19 cellular contexts compared by ENCODE assay signal in the genomic region with DNA sequence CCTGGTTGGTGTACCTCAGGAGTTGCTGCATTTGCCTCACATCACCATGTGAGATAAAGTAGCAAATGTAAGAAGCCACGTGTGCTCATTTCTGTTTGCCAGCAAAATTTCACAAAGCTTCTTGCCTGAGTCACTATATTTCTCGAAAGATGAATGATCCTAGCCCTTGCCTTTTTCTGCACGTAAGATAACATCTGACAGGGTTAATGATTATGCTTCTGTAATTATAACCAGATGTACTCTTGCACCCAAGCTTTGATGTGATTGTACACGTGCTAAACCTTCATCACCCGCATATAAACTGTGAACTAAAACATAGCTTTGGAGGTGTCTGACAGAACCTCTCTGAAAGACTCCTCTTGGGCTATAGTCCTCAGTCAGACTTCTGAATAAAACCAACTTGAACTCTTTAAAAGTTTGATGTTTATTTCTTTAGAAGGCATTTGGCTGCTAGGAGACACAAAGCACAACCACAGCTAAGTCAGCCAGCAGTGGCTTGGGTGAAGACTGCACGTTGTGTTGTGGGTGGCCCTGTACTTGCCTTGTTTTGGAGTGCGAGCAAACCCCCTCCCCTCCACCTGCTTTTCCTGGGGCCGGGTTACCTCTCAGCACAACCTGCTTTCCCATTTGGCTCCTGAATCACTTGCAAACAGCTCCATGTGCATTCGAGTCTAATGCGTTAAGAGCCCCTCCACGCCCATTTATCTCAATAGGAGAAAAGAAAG. TPM values are rescaled to one million over a fixed set of nuclear protein-coding genes. Genes with fewer than 3 reads are reported as not detected.
DNase-seq lines count a peak whose midpoint lies in the region; ATAC-seq, FAIRE-seq and TF ChIP-seq lines count a peak whose summit lies in the region.
"Had no signal": no experiment of that assay in that cellular context is flagged by ENCODE, and none has a peak within 500 bp of the region (broad histone marks: within the 10 kb centered on the region; RNA-seq: fewer than 3 reads in every experiment).

No MANE protein-coding gene starts in this region.

- peaks cover 36% of the 10 kb centered on the region for H3K27me3 Mint-ChIP-seq in astrocyte (ENCODE audit: low read depth, unreplicated experiment)

- H3K4me1 ChIP-seq in astrocyte (ENCODE audit: insufficient read depth, low read length) (no peaks in the 10 kb centered on the region), mucosa of descending colon (ENCODE audit: low read depth) (no peaks in the 10 kb centered on the region), Karpas-422 (ENCODE audit: low read length) (no peaks in the 10 kb centered on the region)
- H3K4me1 ChIP-seq: BE2C had no signal

- no peak overlapping the region for H2AFZ ChIP-seq in astrocyte (ENCODE audit: low read depth, low read length)
- H2AFZ ChIP-seq in Karpas-422 (ENCODE audit: low read length): no peak overlapping the region
- H2AFZ ChIP-seq: PC-9 had no signal

- no peaks in the 10 kb centered on the region for H3K9me2 ChIP-seq in Karpas-422 (replicated peaks; ENCODE audit: insufficient read depth, low read length)

- ATAC-seq in mucosa of descending colon (no peak), HG03565 (IDR thresholded peaks at IDR 0.05; ENCODE audit: unreplicated experiment) (no peak)
- ATAC-seq: HCT116, K562, Right ventricle myocardium inferior had no signal

- no peak overlapping the region for H3K9ac ChIP-seq in astrocyte (ENCODE audit: low read length)
- no peak overlapping the region for H3K9ac ChIP-seq in Karpas-422 (ENCODE audit: low read length)

- no peaks in the 10 kb centered on the region for H3K27me3 ChIP-seq in H7 (ENCODE audit: control insufficient read depth, insufficient read depth, low read length)
- peaks cover 3% of the 10 kb centered on the region for H3K27me3 ChIP-seq in astrocyte (ENCODE audit: insufficient read depth, low read length)
- no peaks in the 10 kb centered on the region for H3K27me3 ChIP-seq in Karpas-422 (ENCODE audit: low read length)

- no peaks in the 10 kb centered on the region for H3K4me1 Mint-ChIP-seq in astrocyte (ENCODE audit: low read depth, unreplicated experiment)

- TF ChIP-seq CTCF in astrocyte (IDR thresholded peaks at IDR 0.05; ENCODE audit: insufficient read depth, low read depth, low read length): no peak
- TF ChIP-seq CTCF in mucosa of descending colon (IDR thresholded peaks at IDR 0.05): no peak

- peaks cover 2% of the 10 kb centered on the region for H3K9me3 Mint-ChIP-seq in astrocyte (ENCODE audit: unreplicated experiment)
- H3K9me3 Mint-ChIP-seq: CD4-positive, alpha-beta memory T cell had no signal

- H3K79me2 ChIP-seq in astrocyte (ENCODE audit: insufficient read depth, low read length): no peaks in the 10 kb centered on the region
- H3K79me2 ChIP-seq in Karpas-422 (ENCODE audit: low read length): no peaks in the 10 kb centered on the region

- no peak for FAIRE-seq in astrocyte (lab: Jason Lieb, UNC)
- FAIRE-seq: K562 had no signal

- DNase-seq in EH (ENCODE audit: low read depth) (peak; percentile 11), H7 (peak; percentile 37), astrocyte (ENCODE audit: low read depth) (peak; percentile 19), iris pigment epithelial cell (ENCODE audit: low read depth) (peak; percentile 10), mucosa of descending colon (no peak), Karpas-422 (no peak)
- DNase-seq: BE2C, DMS79, MV-4-11, NCI-H187 treated with DMSO at 0.1 percent for 48 hours, NCI-H510A, NCI-H774, PC-9 had no signal

- H3K4me3 Mint-ChIP-seq in astrocyte (ENCODE audit: unreplicated experiment): no peak overlapping the region
- H3K4me3 Mint-ChIP-seq: CD4-positive, alpha-beta memory T cell had no signal

- H3K36me3 ChIP-seq in H7 (replicated peaks; ENCODE audit: control insufficient read depth, insufficient read depth, low read length) (no peaks in the 10 kb centered on the region; the same call in 1 of the 2 replicates), astrocyte (ENCODE audit: insufficient read depth, low read length) (no peaks in the 10 kb centered on the region), mucosa of descending colon (ENCODE audit: low read depth) (no peaks in the 10 kb centered on the region), Karpas-422 (ENCODE audit: insufficient read depth, low read length) (no peaks in the 10 kb centered on the region)
- H3K36me3 ChIP-seq: BE2C had no signal

- H3K36me3 Mint-ChIP-seq in astrocyte (ENCODE audit: low read depth, unreplicated experiment): no peaks in the 10 kb centered on the region
- H3K36me3 Mint-ChIP-seq: CD4-positive, alpha-beta memory T cell had no signal

- H3K4me3 ChIP-seq in H7 (ENCODE audit: insufficient read depth, low read depth, low read length) (no peak overlapping the region), astrocyte (ENCODE audit: insufficient read depth, low read depth, low read length) (no peak overlapping the region), mucosa of descending colon (no peak overlapping the region), Karpas-422 (ENCODE audit: low read length) (no peak overlapping the region)
- H3K4me3 ChIP-seq: K562, PC-9 had no signal

- H4K20me1 ChIP-seq in astrocyte (ENCODE audit: insufficient read depth, low read length) (no peaks in the 10 kb centered on the region), Karpas-422 (ENCODE audit: insufficient read depth, low read depth, low read length) (no peaks in the 10 kb centered on the region)

- H3K27ac ChIP-seq in astrocyte (ENCODE audit: low read depth, low read length) (no peak overlapping the region), Karpas-422 (ENCODE audit: low read length) (no peak overlapping the region)
- H3K27ac ChIP-seq: PC-9 had no signal

- H3K4me2 ChIP-seq in astrocyte (ENCODE audit: low read length): no peak overlapping the region
- H3K4me2 ChIP-seq in Karpas-422 (ENCODE audit: low read depth, low read length, poor library complexity, severe bottlenecking): no peak overlapping the region
- H3K4me2 ChIP-seq: PC-9 had no signal

- H3K27ac Mint-ChIP-seq in astrocyte (ENCODE audit: unreplicated experiment): no peak overlapping the region
- H3K27ac Mint-ChIP-seq: CD4-positive, alpha-beta memory T cell had no signal

- H3K9me3 ChIP-seq in astrocyte (ENCODE audit: insufficient read depth, low read depth, low read length) (no peaks in the 10 kb centered on the region), mucosa of descending colon (no peaks in the 10 kb centered on the region), Karpas-422 (ENCODE audit: low read length) (no peaks in the 10 kb centered on the region)
- H3K9me3 ChIP-seq: BE2C had no signal

- intact Hi-C loops in mucosa of descending colon (cut with DNase I, micrococcal nuclease): no loop called here

RNA-seq across cellular contexts. Expression of a gene that starts 19.3 kb away (rescaled TPM):
- total RNA-seq in H7 (2014; rRNA removed; shearing (Covaris generic)): 0.74 and 1.2 TPM in 2 replicates
- total RNA-seq in astrocyte (not detected in 2 replicates), mucosa of descending colon (not detected)
- not detected in 2 replicates for total RNA-seq in Karpas-422 (2014; rRNA removed; shearing (Covaris generic); ENCODE audit: low replicate concordance)
- total RNA-seq: CD4-positive, alpha-beta memory T cell; G401; K562; PC-9; Right ventricle myocardium inferior had no signal

Comparison
In these comparisons a context has a peak if more than half of its experiments do, and no peak if none do; other contexts are left out.
1. DNase-seq: peak in EH (single experiment), H7 (single experiment), astrocyte (single experiment) and iris pigment epithelial cell (single experiment); none in mucosa of descending colon (0 of 3) and Karpas-422 (single experiment).